In the genomic region with DNA sequence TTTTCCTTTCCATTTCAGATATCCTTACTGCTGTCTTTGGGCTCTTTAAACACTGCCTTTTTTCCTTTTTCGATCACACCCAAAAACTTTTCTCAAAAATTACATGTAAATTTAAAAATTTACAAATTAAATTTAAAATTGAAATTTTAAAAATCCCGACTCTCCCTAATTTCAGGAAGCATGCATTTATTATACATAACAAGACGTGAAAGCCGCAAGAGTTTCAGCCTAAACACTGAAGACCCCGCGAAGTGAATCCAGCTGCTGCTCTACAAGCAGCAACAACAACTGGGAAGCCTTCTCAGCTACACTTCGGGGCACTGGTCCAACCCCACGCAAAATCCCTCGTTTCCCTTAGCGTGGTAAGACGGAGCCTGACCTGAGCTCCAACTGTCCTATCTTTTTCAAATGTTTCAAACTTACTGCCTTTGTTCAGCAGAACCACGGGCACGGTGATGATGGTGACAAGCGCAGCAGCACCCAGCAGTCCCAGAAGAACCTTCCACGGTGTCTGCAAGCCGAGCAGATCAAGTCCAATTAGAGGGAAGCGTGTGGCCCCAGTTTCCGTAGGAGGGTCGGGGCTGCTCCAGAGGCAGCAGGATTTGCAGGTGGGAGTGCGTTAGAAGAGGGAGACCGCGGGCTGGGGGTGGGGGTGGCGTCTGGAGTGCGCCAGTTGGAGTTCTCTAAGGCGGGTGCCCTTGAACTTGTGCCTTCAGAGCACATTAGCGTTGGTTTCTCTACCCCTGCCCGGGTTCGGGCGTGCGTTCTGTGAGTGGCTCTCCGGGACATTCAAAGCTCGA, we compare ENCODE assay signal across 9 cellular contexts. TPM values are rescaled to one million over a fixed set of nuclear protein-coding genes. Genes with fewer than 3 reads are reported as not detected.
A peak's percentile ranks its signal among the peaks of the same experiment; 100 is the strongest.
DNase-seq lines count a peak whose midpoint lies in the region; ATAC-seq, FAIRE-seq and TF ChIP-seq lines count a peak whose summit lies in the region.
"Had no signal": no experiment of that assay in that cellular context is flagged by ENCODE, and none has a peak within 500 bp of the region (broad histone marks: within the 10 kb centered on the region; RNA-seq: fewer than 3 reads in every experiment).

No MANE protein-coding gene starts in this region.

- H3K4me3 Mint-ChIP-seq in activated T-cell treated with anti-CD3 and anti-CD28 coated beads, Interleukin-2, amount 50 U/mL, for 72 hours: peak overlapping the region; percentile 92 to 95

- no peak for TF ChIP-seq POLR2A in GM12891 (IDR thresholded peaks at IDR 0.05; ENCODE audit: low read depth, low read length)

- H3K27me3 Mint-ChIP-seq in activated T-cell treated with anti-CD3 and anti-CD28 coated beads, Interleukin-2, amount 50 U/mL, for 72 hours (ENCODE audit: low read depth): no peaks in the 10 kb centered on the region

- H3K4me3 ChIP-seq in heart right ventricle (peak overlapping the region; percentile 52 to 84 (median 63)), retinal pigment epithelial cell (ENCODE audit: low read length) (peak overlapping the region; percentile 72)

- no peak for FAIRE-seq in GM12891 (lab: Jason Lieb, UNC)
- FAIRE-seq: G401.6 had no signal

- H3K36me3 Mint-ChIP-seq in activated T-cell treated with anti-CD3 and anti-CD28 coated beads, Interleukin-2, amount 50 U/mL, for 72 hours (ENCODE audit: insufficient read depth in 2 of 2): peaks cover 9 to 24% of the 10 kb centered on the region in 2 donors

- peak; percentile 38 for DNase-seq in activated naive CD4-positive, alpha-beta T cell treated with Interleukin-2 at 50 U/mL for 16 hours
- DNase-seq in activated naive CD4-positive, alpha-beta T cell (lab: John Stamatoyannopoulos, UW): no peak
- DNase-seq in activated T-cell treated with anti-CD3 and anti-CD28 coated beads, Interleukin-2, amount 50 U/mL, for 72 hours: peak; percentile 16 to 23
- peak in 1 of 2 donors; percentile 15 for DNase-seq in heart right ventricle
- no peak for DNase-seq in retinal pigment epithelial cell (ENCODE audit: low read depth)
- no peak for DNase-seq in GM12891 (ENCODE audit: insufficient read length, low spot score)
- no peak for DNase-seq in AML-193 (lab: John Stamatoyannopoulos, UW)

- H3K27ac Mint-ChIP-seq in activated T-cell treated with anti-CD3 and anti-CD28 coated beads, Interleukin-2, amount 50 U/mL, for 72 hours: peak overlapping the region; percentile 90

- peaks cover 3 to 64% (median 27%) of the 10 kb centered on the region in 9 donors for H3K4me1 ChIP-seq in heart right ventricle

- peaks cover 0 to 2% of the 10 kb centered on the region in 2 donors for H3K9me3 Mint-ChIP-seq in activated T-cell treated with anti-CD3 and anti-CD28 coated beads, Interleukin-2, amount 50 U/mL, for 72 hours

- TF ChIP-seq CTCF in heart right ventricle (IDR thresholded peaks at IDR 0.05) (no peak), retinal pigment epithelial cell (conservative IDR thresholded peaks at IDR 0.05; ENCODE audit: low read depth, low read length) (no peak)

- WGBS in heart right ventricle, 2 donors: 12 to 14% methylated on average over 32 of the region's 32 CpGs

- peaks cover 48% of the 10 kb centered on the region for H3K4me1 Mint-ChIP-seq in activated T-cell treated with anti-CD3 and anti-CD28 coated beads, Interleukin-2, amount 50 U/mL, for 72 hours (ENCODE audit: low read depth)

- no peaks in the 10 kb centered on the region for H3K36me3 ChIP-seq in heart right ventricle

- ATAC-seq in activated T-cell treated with anti-CD3 and anti-CD28 coated beads, Interleukin-2, amount 50 U/mL, for 72 hours (replicated peaks in 1 of 2): peak; percentile 25
- peak; percentile 19 to 56 (median 44) for ATAC-seq in heart right ventricle
- no peak for ATAC-seq in GM19452 (IDR thresholded peaks at IDR 0.05; ENCODE audit: unreplicated experiment)

- intact Hi-C loops in heart right ventricle (cut with DNase I): loop anchor here in 5 of 10 donors (5.0 to 10.0 kb wide), 4 partner anchors 44 to 61 kb away; no protein-coding TSS in a partner anchor

- H3K9me3 ChIP-seq in heart right ventricle: peaks cover 0 to 4% (median 0%) of the 10 kb centered on the region in 11 donors

- peak overlapping the region in 8 of 10 donors; percentile 24 to 79 (median 67) for H3K27ac ChIP-seq in heart right ventricle

- H3K27me3 ChIP-seq in heart right ventricle: peaks cover 0 to 18% (median 0%) of the 10 kb centered on the region in 7 donors

TF ChIP-seq in GM12891, 5 proteins besides CTCF, POLR2A, EP300 and RAD21:
- TF ChIP-seq SPI1 (IDR thresholded peaks at IDR 0.05; ENCODE audit: low read depth, low read length) (no peak), PAX5 (IDR thresholded peaks at IDR 0.05; ENCODE audit: insufficient read depth, low read length, severe bottlenecking) (no peak)

RNA-seq across cellular contexts. Expression of gene DPP4, which starts 0.8 kb away (rescaled TPM):
- total RNA-seq in activated T-cell treated with anti-CD3 and anti-CD28 coated beads, Interleukin-2, amount 50 U/mL, for 72 hours: 10 to 100 TPM; 37.6 to 52.9 TPM
- total RNA-seq in heart right ventricle: 1 to 10 TPM; 1.7 to 8.3 (median 4.1) TPM
- polyA plus RNA-seq in heart right ventricle: 1 to 10 TPM; 1.1 to 5.2 TPM
- polyA plus RNA-seq in GM12891 (2012; ENCODE audit: low read depth, missing spikeins): 0.19 TPM

Comparison
In these comparisons a context has a peak if more than half of its experiments do, and no peak if none do; other contexts are left out.
1. DNase-seq: peak in activated naive CD4-positive, alpha-beta T cell treated with Interleukin-2 at 50 U/mL for 16 hours (single experiment) and activated T-cell treated with anti-CD3 and anti-CD28 coated beads, Interleukin-2, amount 50 U/mL, for 72 hours (2 of 2); none in activated naive CD4-positive, alpha-beta T cell (0 of 4), retinal pigment epithelial cell (single experiment), GM12891 (single experiment) and AML-193 (0 of 2).
2. RNA of gene DPP4, which starts 0.8 kb away (total RNA-seq): 37.6 to 52.9 TPM in activated T-cell treated with anti-CD3 and anti-CD28 coated beads, Interleukin-2, amount 50 U/mL, for 72 hours; 1.7 to 8.3 TPM in heart right ventricle; every median in the first group is over 4 times any median in the second.